ENCODE assay signal across 1 cellular context in the genomic region with DNA sequence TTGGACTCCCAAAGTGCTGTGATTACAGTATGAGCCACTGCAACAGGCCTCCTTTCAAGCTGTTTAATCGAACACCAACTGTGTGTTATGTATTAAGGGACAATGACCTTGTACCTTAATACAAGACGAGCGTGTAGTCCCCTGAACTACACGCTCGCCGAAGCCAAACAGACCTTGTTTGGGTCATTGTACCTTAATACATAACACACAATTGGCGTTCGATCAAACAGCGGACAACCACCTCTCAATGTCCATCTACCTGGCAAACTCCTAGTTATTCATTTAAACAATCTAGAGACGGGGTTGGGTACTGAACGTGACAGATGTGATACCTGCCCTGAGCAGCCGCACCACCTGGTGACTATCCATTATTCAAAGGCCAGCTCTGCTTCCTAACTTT.
TF ChIP-seq lines count a peak whose summit lies in the region.

No MANE protein-coding gene starts in this region.

TF ChIP-seq in WTC11, 78 proteins besides CTCF, POLR2A, EP300 and RAD21 (continued from another document):
- TF ChIP-seq ZNF532 (CRISPR knock-in tag; IDR thresholded peaks at IDR 0.05; ENCODE audit: borderline replicate concordance) (no peak), ATF6 (CRISPR knock-in tag; IDR thresholded peaks at IDR 0.05) (no peak), NFATC4 (CRISPR knock-in tag; IDR thresholded peaks at IDR 0.05) (no peak), CBFB (CRISPR knock-in tag; IDR thresholded peaks at IDR 0.05; ENCODE audit: low read depth) (no peak)
- TF ChIP-seq, protein P1, sequence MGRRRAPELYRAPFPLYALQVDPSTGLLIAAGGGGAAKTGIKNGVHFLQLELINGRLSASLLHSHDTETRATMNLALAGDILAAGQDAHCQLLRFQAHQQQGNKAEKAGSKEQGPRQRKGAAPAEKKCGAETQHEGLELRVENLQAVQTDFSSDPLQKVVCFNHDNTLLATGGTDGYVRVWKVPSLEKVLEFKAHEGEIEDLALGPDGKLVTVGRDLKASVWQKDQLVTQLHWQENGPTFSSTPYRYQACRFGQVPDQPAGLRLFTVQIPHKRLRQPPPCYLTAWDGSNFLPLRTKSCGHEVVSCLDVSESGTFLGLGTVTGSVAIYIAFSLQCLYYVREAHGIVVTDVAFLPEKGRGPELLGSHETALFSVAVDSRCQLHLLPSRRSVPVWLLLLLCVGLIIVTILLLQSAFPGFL (CRISPR knock-in tag; IDR thresholded peaks at IDR 0.05; ENCODE audit: borderline replicate concordance) = no peak
